ENCODE assay signal across 19 cellular contexts in genomic region chr17:59409336-59410048, GRCh38.
A peak's percentile ranks its signal among the peaks of the same experiment; 100 is the strongest.
DNase-seq lines count a peak whose midpoint lies in the region; TF ChIP-seq lines count a peak whose summit lies in the region.
"Had no signal": no experiment of that assay in that cellular context is flagged by ENCODE, and none has a peak within 500 bp of the region (broad histone marks: within the 10 kb centered on the region; RNA-seq: fewer than 3 reads in every experiment).

No MANE protein-coding gene starts in this region.

- intact Hi-C loops in dorsolateral prefrontal cortex (cut with DNase I): no loop called here

- no peak overlapping the region for H3K4me3 Mint-ChIP-seq in type B pancreatic cell
- H3K4me3 Mint-ChIP-seq: CD4-positive, alpha-beta memory T cell; GM23338 had no signal

- no peaks in the 10 kb centered on the region for H3K79me2 ChIP-seq in mesendoderm (ENCODE audit: control insufficient read depth, insufficient read depth, low read length)

- H3K4ac ChIP-seq in mesendoderm (ENCODE audit: low read depth, low read length): no peak overlapping the region

- H3K56ac ChIP-seq in mesendoderm (ENCODE audit: low read length): no peak overlapping the region

- H3K9me3 Mint-ChIP-seq in type B pancreatic cell: peaks cover 5% of the 10 kb centered on the region

- H3K4me1 Mint-ChIP-seq in type B pancreatic cell (ENCODE audit: unreplicated experiment): peaks cover 27% of the 10 kb centered on the region
- H3K4me1 Mint-ChIP-seq: CD4-positive, alpha-beta memory T cell had no signal

- peaks cover 6% of the 10 kb centered on the region for H3K9me3 ChIP-seq in HAP-1
- H3K9me3 ChIP-seq: SJCRH30 had no signal

- H3K9ac ChIP-seq in mesendoderm (ENCODE audit: low read length): no peak overlapping the region

- H3K36me3 Mint-ChIP-seq in type B pancreatic cell: no peaks in the 10 kb centered on the region

- H3K27me3 ChIP-seq in HAP-1 (ENCODE audit: low read depth) (no peaks in the 10 kb centered on the region), mesendoderm (ENCODE audit: insufficient read depth, low read length, poor library complexity) (no peaks in the 10 kb centered on the region), dorsolateral prefrontal cortex (no peaks in the 10 kb centered on the region)
- H3K27me3 ChIP-seq: SJCRH30 had no signal

- no peak overlapping the region for H2BK5ac ChIP-seq in mesendoderm (ENCODE audit: low read length)

- in situ Hi-C loops in HAP-1 (cut with MboI; ENCODE audit: low sequenced_read_pairs): no loop called here

- H3K4me3 ChIP-seq in HAP-1 (no peak overlapping the region), mesendoderm (ENCODE audit: low read length) (no peak overlapping the region), dorsolateral prefrontal cortex (no peak overlapping the region)
- H3K4me3 ChIP-seq: GM23338, SJCRH30 had no signal

- DNase-seq in HAP-1 (ENCODE audit: low spot score in 2 of 2) (peak; percentile 54 to 76), NCI-H526 (lab: John Stamatoyannopoulos, UW) (peak; percentile 96), mesendoderm (peak; percentile 74), type B pancreatic cell (ENCODE audit: extremely low spot score, unreplicated experiment) (no peak), dorsolateral prefrontal cortex (no peak), NCI-H1105 (lab: John Stamatoyannopoulos, UW) (no peak), NCI-H1436 (lab: John Stamatoyannopoulos, UW) (no peak)
- DNase-seq: Caco-2; CD4-positive, alpha-beta memory T cell; DMS 273 treated with DMSO at 0.1 percent for 48 hours; DND-41; Karpas-422; NCI-H1417 treated with DMSO at 0.1 percent for 48 hours; NCI-H2029; NCI-H226; NCI-H510A treated with DMSO at 0.1 percent for 48 hours; OCI-M1; SJCRH30 had no signal

- no peaks in the 10 kb centered on the region for H3K27me3 Mint-ChIP-seq in type B pancreatic cell
- H3K27me3 Mint-ChIP-seq: CD4-positive, alpha-beta memory T cell had no signal

- no peak overlapping the region for H2BK120ac ChIP-seq in mesendoderm (ENCODE audit: low read depth, low read length)

- H3K36me3 ChIP-seq in HAP-1 (replicated peaks) (no peaks in the 10 kb centered on the region), mesendoderm (ENCODE audit: control insufficient read depth, insufficient read depth, low read length) (no peaks in the 10 kb centered on the region)
- H3K36me3 ChIP-seq: SJCRH30 had no signal

- H4K8ac ChIP-seq in mesendoderm (ENCODE audit: low read depth, low read length): no peak overlapping the region

- no peak overlapping the region for H2AK5ac ChIP-seq in mesendoderm (ENCODE audit: low read length)

- TF ChIP-seq CTCF in type B pancreatic cell (conservative IDR thresholded peaks at IDR 0.05): no peak
- TF ChIP-seq CTCF in dorsolateral prefrontal cortex (IDR thresholded peaks at IDR 0.05 in 54 of 56, conservative IDR thresholded peaks at IDR 0.05 in 2 of 56; ENCODE audit: low read depth in 1 of 56, partially characterized antibody in 56 of 56): no peak

- H3K4me1 ChIP-seq in HAP-1: peaks cover 7% of the 10 kb centered on the region
- no peaks in the 10 kb centered on the region for H3K4me1 ChIP-seq in mesendoderm (ENCODE audit: control insufficient read depth, low read depth, low read length)
- H3K4me1 ChIP-seq: Caco-2 had no signal

- H3K23ac ChIP-seq in mesendoderm (ENCODE audit: low read length): no peak overlapping the region

- H3K27ac ChIP-seq in mesendoderm (ENCODE audit: low read depth, low read length) (no peak overlapping the region), dorsolateral prefrontal cortex (peak overlapping the region in 13 of 59 donors; percentile 8 to 65 (median 31))
- H3K27ac ChIP-seq: SJCRH30 had no signal

- H2BK15ac ChIP-seq in mesendoderm (replicated peaks; ENCODE audit: low read depth): no peak overlapping the region

- no peak overlapping the region for H3K4me2 ChIP-seq in mesendoderm (ENCODE audit: low read length)
- H3K4me2 ChIP-seq: GM23338 had no signal

- whole genome bisulfite sequencing in mesendoderm (ENCODE audit: extremely low coverage, insufficient coverage, low lambda C conversion rate): no CpG with 5 or more reads among the region's 3 CpGs

- no peak overlapping the region for H3K18ac ChIP-seq in mesendoderm (ENCODE audit: low read length)

- no peaks in the 10 kb centered on the region for H3K79me1 ChIP-seq in mesendoderm (ENCODE audit: low read length)

- H3K27ac Mint-ChIP-seq in type B pancreatic cell: peak overlapping the region; percentile 5
- H3K27ac Mint-ChIP-seq: GM23338 had no signal

- no peak overlapping the region for H4K5ac ChIP-seq in mesendoderm (ENCODE audit: low read length)

Comparison
In these comparisons a context has a peak if more than half of its experiments do, and no peak if none do; other contexts are left out.
1. DNase-seq: peak in HAP-1 (2 of 2), NCI-H526 (2 of 2) and mesendoderm (single experiment); none in type B pancreatic cell (single experiment), dorsolateral prefrontal cortex (0 of 10), NCI-H1105 (single experiment) and NCI-H1436 (single experiment).